24 cellular contexts compared by ENCODE assay signal in genomic region chr1:195332102-195332501, GRCh38.
"Had no signal": no experiment of that assay in that cellular context is flagged by ENCODE, and none has a peak within 500 bp of the region (broad histone marks: within the 10 kb centered on the region; RNA-seq: fewer than 3 reads in every experiment).

No MANE protein-coding gene starts in this region.

- H3K4me3 ChIP-seq: MG63 had no signal

- ATAC-seq: activated CD4-positive, alpha-beta T cell treated with anti-CD3 and anti-CD28 coated beads for 36 hours; activated T-helper 17 cell treated with anti-CD3 and anti-CD28 coated beads, Interleukin-2, amount 50 U/mL, for 72 hours; PC-3; T-cell had no signal

- DNase-seq: activated CD4-positive, alpha-beta memory T cell treated with anti-CD3 and anti-CD28 coated beads, Interleukin-2, amount 10 ng/mL, durations not matched to agents 7 days and 5 days; activated CD4-positive, alpha-beta T cell treated with anti-CD3 and anti-CD28 coated beads for 36 hours; activated CD4-positive, alpha-beta T cell treated with anti-CD3 and anti-CD28 coated beads, Interleukin-2, amount 50 U/mL, for 1 hour; activated gamma-delta T cell; activated naive CD4-positive, alpha-beta T cell treated with anti-CD3 and anti-CD28 coated beads for 36 hours; activated T-cell treated with anti-CD3 and anti-CD28 coated beads for 4 hours; activated T-cell treated with anti-CD3 and anti-CD28 coated beads, Interleukin-2, amount 50 U/mL, for 48 hours; amygdala; MG63; MV-4-11; NCI-H1092 treated with DMSO at 0.1 percent for 48 hours; NCI-H1417 treated with DMSO at 0.1 percent for 48 hours; NCI-H1694; NCI-H2029; NCI-H2107; NCI-H345; NCI-H510A; NCI-H526 treated with DMSO at 0.1 percent for 48 hours; NCI-H82; PC-3; SHP77 treated with DMSO at 0.1 percent for 48 hours; T-cell; WERI-Rb-1 had no signal
